19 cellular contexts compared by ENCODE assay signal in the genomic region with DNA sequence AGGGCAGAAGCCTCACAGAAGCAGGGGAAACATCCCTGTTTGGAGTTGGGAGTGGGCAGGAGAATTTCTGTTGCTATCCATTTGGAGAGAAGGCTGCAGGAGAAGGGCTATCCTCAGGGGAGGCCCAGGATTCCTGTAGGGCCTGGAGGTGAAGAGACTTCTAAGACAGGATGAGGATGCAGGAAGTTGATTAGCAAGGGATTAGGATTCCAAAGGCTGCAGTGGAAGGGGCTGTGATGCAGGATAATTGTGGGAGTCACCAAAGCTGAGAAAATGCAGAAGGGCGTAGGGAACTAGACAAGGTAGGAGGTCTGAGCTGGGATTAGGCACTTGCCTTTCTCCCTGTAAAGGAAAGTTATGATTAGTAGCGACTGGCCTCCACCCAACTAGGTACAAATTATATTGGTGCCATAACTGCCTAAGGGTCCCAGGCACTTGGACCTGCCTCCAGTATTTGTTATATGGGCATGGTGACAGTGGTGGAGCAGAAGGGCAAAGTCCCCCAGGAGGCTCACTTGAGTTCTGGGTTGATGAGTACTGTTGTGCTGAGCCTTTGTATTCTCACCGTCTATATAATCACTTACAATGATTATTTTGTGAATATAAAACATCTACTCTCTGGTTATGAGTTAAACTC.
DNase-seq lines count a peak whose midpoint lies in the region; ATAC-seq, FAIRE-seq and TF ChIP-seq lines count a peak whose summit lies in the region.
"Had no signal": no experiment of that assay in that cellular context is flagged by ENCODE, and none has a peak within 500 bp of the region (broad histone marks: within the 10 kb centered on the region; RNA-seq: fewer than 3 reads in every experiment).

No MANE protein-coding gene starts in this region.

- H3K9ac ChIP-seq in IMR-90 (ENCODE audit: low read depth, low read length): no peak overlapping the region
- no peak overlapping the region for H3K9ac ChIP-seq in mammary epithelial cell (ENCODE audit: insufficient read depth, low read length)
- H3K9ac ChIP-seq in subcutaneous abdominal adipose tissue (ENCODE audit: low read length in 5 of 5): no peak overlapping the region
- H3K9ac ChIP-seq in kidney (ENCODE audit: low read length in 2 of 2): no peak overlapping the region

- POLR2A ChIA-PET in IMR-90 (lab: Charles Lee; ENCODE audit: unreplicated experiment): no interaction called here

- no peaks in the 10 kb centered on the region for H3K4me1 Mint-ChIP-seq in activated naive CD8-positive, alpha-beta T cell treated with anti-CD3 and anti-CD28 coated beads, Interleukin-2, amount 50 U/mL, for 24 hours
- H3K4me1 Mint-ChIP-seq: activated CD4-positive, alpha-beta T cell treated with anti-CD3 and anti-CD28 coated beads, Interleukin-2, amount 10 ng/mL, durations not matched to agents 24 days and 14 days had no signal

- H2BK120ac ChIP-seq in IMR-90 (ENCODE audit: low read depth, low read length): no peak overlapping the region

- no peak overlapping the region for H3K27ac ChIP-seq in IMR-90 (ENCODE audit: insufficient read depth, low read length)
- H3K27ac ChIP-seq in mammary epithelial cell (ENCODE audit: insufficient read depth, low read depth, low read length): no peak overlapping the region
- H3K27ac ChIP-seq in right cardiac atrium (ENCODE audit: low read length): peak overlapping the region; percentile 76
- peak overlapping the region; percentile 86 for H3K27ac ChIP-seq in subcutaneous abdominal adipose tissue (ENCODE audit: low read depth, low read length)
- no peak overlapping the region for H3K27ac ChIP-seq in kidney (ENCODE audit: low read depth in 2 of 2, low read length in 2 of 2)
- H3K27ac ChIP-seq: brain microvascular endothelial cell, lower lobe of right lung, SJCRH30, testis had no signal

- H3K36me3 ChIP-seq in IMR-90 (ENCODE audit: control insufficient read depth, insufficient read depth, low read length) (no peaks in the 10 kb centered on the region), mammary epithelial cell (ENCODE audit: insufficient read depth, low read length) (no peaks in the 10 kb centered on the region), subcutaneous abdominal adipose tissue (ENCODE audit: control insufficient read depth in 5 of 5, insufficient read depth in 5 of 5, low read length in 5 of 5) (no peaks in the 10 kb centered on the region), kidney (ENCODE audit: control insufficient read depth in 1 of 2, insufficient read depth in 2 of 2, low read length in 2 of 2) (no peaks in the 10 kb centered on the region)
- H3K36me3 ChIP-seq: brain microvascular endothelial cell, lower lobe of right lung, sigmoid colon, SJCRH30 had no signal

- no peaks in the 10 kb centered on the region for H3K9me1 ChIP-seq in IMR-90 (ENCODE audit: insufficient read depth, low read length)

- H3K4ac ChIP-seq in IMR-90 (ENCODE audit: low read depth, low read length): no peak overlapping the region

- no peaks in the 10 kb centered on the region for H3K79me2 ChIP-seq in mammary epithelial cell (ENCODE audit: insufficient read depth, low read length)

- H4K91ac ChIP-seq in IMR-90 (ENCODE audit: insufficient read depth, low read depth, low read length): no peak overlapping the region

- BruUV-seq in IMR-90 (replicated peaks; lab: Mats Ljungman, UMichigan): no TSS peak
- no TSS peak for BruUV-seq in mammary epithelial cell (replicated peaks; lab: Mats Ljungman, UMichigan)

- no peak overlapping the region for H3K23ac ChIP-seq in IMR-90 (ENCODE audit: low read depth, low read length)

- H3K4me1 ChIP-seq in IMR-90 (ENCODE audit: control insufficient read depth, insufficient read depth, low read length) (no peaks in the 10 kb centered on the region), mammary epithelial cell (ENCODE audit: insufficient read depth, low read length) (no peaks in the 10 kb centered on the region), right cardiac atrium (ENCODE audit: control insufficient read depth, insufficient read depth, low read length) (peaks cover 4% of the 10 kb centered on the region), subcutaneous abdominal adipose tissue (ENCODE audit: control insufficient read depth in 5 of 5, insufficient read depth in 5 of 5, low read length in 5 of 5) (peaks cover 0 to 23% (median 12%) of the 10 kb centered on the region in 5 donors), kidney (ENCODE audit: control insufficient read depth in 1 of 2, insufficient read depth in 1 of 2, low read depth in 1 of 2, low read length in 2 of 2) (no peaks in the 10 kb centered on the region)
- H3K4me1 ChIP-seq: lower lobe of right lung, SJCRH30, testis had no signal

- H3K27me3 Mint-ChIP-seq in activated naive CD8-positive, alpha-beta T cell treated with anti-CD3 and anti-CD28 coated beads, Interleukin-2, amount 50 U/mL, for 24 hours: no peaks in the 10 kb centered on the region
- H3K27me3 Mint-ChIP-seq: activated CD4-positive, alpha-beta T cell treated with anti-CD3 and anti-CD28 coated beads, Interleukin-2, amount 10 ng/mL, durations not matched to agents 24 days and 14 days had no signal

- no peak overlapping the region for H3K14ac ChIP-seq in IMR-90 (replicated peaks; ENCODE audit: low read depth, low read length)

- no peak overlapping the region for H3K27ac Mint-ChIP-seq in activated naive CD8-positive, alpha-beta T cell treated with anti-CD3 and anti-CD28 coated beads, Interleukin-2, amount 50 U/mL, for 24 hours
- H3K27ac Mint-ChIP-seq: activated CD4-positive, alpha-beta T cell treated with anti-CD3 and anti-CD28 coated beads, Interleukin-2, amount 10 ng/mL, durations not matched to agents 24 days and 14 days had no signal

- H3K4me2 ChIP-seq in IMR-90 (ENCODE audit: low read depth, low read length) (no peak overlapping the region), mammary epithelial cell (ENCODE audit: insufficient read depth, low read depth, low read length) (no peak overlapping the region)

- H2BK15ac ChIP-seq in IMR-90 (ENCODE audit: low read depth, low read length): no peak overlapping the region

- no peaks in the 10 kb centered on the region for H3K36me3 Mint-ChIP-seq in activated naive CD8-positive, alpha-beta T cell treated with anti-CD3 and anti-CD28 coated beads, Interleukin-2, amount 50 U/mL, for 24 hours (ENCODE audit: low read depth)

- TF ChIP-seq POLR2A in IMR-90 (IDR thresholded peaks at IDR 0.05; ENCODE audit: low read depth, low read length): no peak

- no peak for TF ChIP-seq RAD21 in IMR-90 (IDR thresholded peaks at IDR 0.05; ENCODE audit: low read length)

- in situ Hi-C loops in IMR-90 (cut with MboI; ENCODE audit: low sequenced_read_pairs): no loop called here
- in situ Hi-C loops in mammary epithelial cell (cut with MboI; ENCODE audit: low sequenced_read_pairs in 2 of 2): no loop called here

- H3K79me1 ChIP-seq in IMR-90 (ENCODE audit: low read depth in 1 of 2, low read length in 2 of 2): no peaks in the 10 kb centered on the region

- no peak overlapping the region for H4K5ac ChIP-seq in IMR-90 (ENCODE audit: low read depth, low read length)

- dilution Hi-C loops in IMR-90 (cut with HindIII; ENCODE audit: low sequenced_read_pairs, unreplicated experiment) (no loop called here), mammary epithelial cell (cut with HindIII; ENCODE audit: low sequenced_read_pairs) (no loop called here)

- no peak for FAIRE-seq in kidney (lab: Jason Lieb, UNC)

- TF ChIP-seq CTCF in IMR-90 (conservative IDR thresholded peaks at IDR 0.05; ENCODE audit: low read depth, low read length) (no peak), mammary epithelial cell (conservative IDR thresholded peaks at IDR 0.05 in 1 of 2, IDR thresholded peaks at IDR 0.05 in 1 of 2; ENCODE audit: extremely low read depth in 1 of 2, insufficient read depth in 1 of 2, low read depth in 1 of 2, low read length in 2 of 2) (no peak), kidney (IDR thresholded peaks at IDR 0.05; ENCODE audit: borderline replicate concordance, extremely low read depth, insufficient read depth) (no peak)

- no peak overlapping the region for H2AK9ac ChIP-seq in IMR-90 (replicated peaks; ENCODE audit: low read depth, low read length, poor library complexity)

- CTCF ChIA-PET in IMR-90 (lab: Yijun Ruan, JAX) (interaction anchor here (1.0 kb wide), 1 partner anchor 19 kb away, joined by 3 read pairs; no protein-coding TSS in a partner anchor), mammary epithelial cell (lab: Charles Lee; ENCODE audit: low non-redundant PET) (no interaction called here)

- ATAC-seq in IMR-90 (ENCODE audit: low read depth) (no peak), right cardiac atrium (peak; percentile 35 to 57), HG02885 (IDR thresholded peaks at IDR 0.05; ENCODE audit: poor library complexity, unreplicated experiment) (no peak)
- ATAC-seq in activated naive CD8-positive, alpha-beta T cell treated with anti-CD3 and anti-CD28 coated beads, Interleukin-2, amount 50 U/mL, for 24 hours: no peak
- ATAC-seq: lower lobe of right lung had no signal

- H3K9me3 ChIP-seq in IMR-90 (ENCODE audit: control insufficient read depth, insufficient read depth, low read length): no peaks in the 10 kb centered on the region
- H3K9me3 ChIP-seq in mammary epithelial cell (replicated peaks; ENCODE audit: insufficient read depth, low read length): no peaks in the 10 kb centered on the region
- H3K9me3 ChIP-seq in right cardiac atrium (ENCODE audit: control insufficient read depth, low read length): no peaks in the 10 kb centered on the region
- no peaks in the 10 kb centered on the region for H3K9me3 ChIP-seq in subcutaneous abdominal adipose tissue (ENCODE audit: control insufficient read depth in 5 of 5, low read length in 5 of 5)
- no peaks in the 10 kb centered on the region for H3K9me3 ChIP-seq in kidney (ENCODE audit: control insufficient read depth in 1 of 2, low read length in 2 of 2)
- H3K9me3 ChIP-seq: lower lobe of right lung, sigmoid colon, testis had no signal

- H2BK5ac ChIP-seq in IMR-90 (ENCODE audit: low read depth, low read length, poor library complexity, severe bottlenecking): no peak overlapping the region

- no peaks in the 10 kb centered on the region for H3K9me3 Mint-ChIP-seq in activated naive CD8-positive, alpha-beta T cell treated with anti-CD3 and anti-CD28 coated beads, Interleukin-2, amount 50 U/mL, for 24 hours
- H3K9me3 Mint-ChIP-seq: activated CD4-positive, alpha-beta T cell treated with anti-CD3 and anti-CD28 coated beads, Interleukin-2, amount 10 ng/mL, durations not matched to agents 24 days and 14 days had no signal

- no peak overlapping the region for H3K56ac ChIP-seq in IMR-90 (ENCODE audit: extremely low read depth, insufficient read depth, low read length)

- 100% methylated on average over 1 of the region's 3 CpGs; no CpG with 5 or more reads in 1 of the 2 experiments for WGBS in IMR-90 (ENCODE audit: extremely low coverage in 2 of 2, insufficient read length in 1 of 2), 2 experiments
- 57% methylated on average over 3 of the region's 3 CpGs for WGBS in mammary epithelial cell (ENCODE audit: low coverage, missing lambda C conversion rate)
- WGBS in right cardiac atrium: 75% methylated on average over 3 of the region's 3 CpGs

- H3K18ac ChIP-seq in IMR-90 (ENCODE audit: low read depth, low read length): no peak overlapping the region

- intact Hi-C loops in IMR-90 (cut with micrococcal nuclease) (no loop called here), mammary epithelial cell (cut with micrococcal nuclease) (no loop called here), right cardiac atrium (cut with DNase I) (no loop called here), kidney (cut with DNase I) (no loop called here)

- no peak overlapping the region for H4K8ac ChIP-seq in IMR-90 (ENCODE audit: low read depth in 2 of 2, low read length in 2 of 2)

- no peak overlapping the region for H3K4me3 Mint-ChIP-seq in activated naive CD8-positive, alpha-beta T cell treated with anti-CD3 and anti-CD28 coated beads, Interleukin-2, amount 50 U/mL, for 24 hours
- H3K4me3 Mint-ChIP-seq: activated CD4-positive, alpha-beta T cell treated with anti-CD3 and anti-CD28 coated beads, Interleukin-2, amount 10 ng/mL, durations not matched to agents 24 days and 14 days had no signal

- no peak for DNase-seq in IMR-90
- DNase-seq in mammary epithelial cell: no peak
- no peak for DNase-seq in right cardiac atrium
- DNase-seq in kidney: no peak
- DNase-seq in NAMALWA (ENCODE audit: low spot score): no peak
- DNase-seq in activated naive CD8-positive, alpha-beta T cell treated with anti-CD3 and anti-CD28 coated beads, Interleukin-2, amount 50 U/mL, for 24 hours: no peak
- DNase-seq: activated CD4-positive, alpha-beta T cell treated with anti-CD3 and anti-CD28 coated beads, Interleukin-2, amount 10 ng/mL, durations not matched to agents 24 days and 14 days; activated naive CD4-positive, alpha-beta T cell treated with Interleukin-2 at 50 U/mL for 16 hours; brain microvascular endothelial cell; COR-L47; effector CD8-positive, alpha-beta T cell; lower lobe of right lung; NCI-H146; sigmoid colon; SJCRH30; stimulated activated CD4-positive, alpha-beta T cell treated with anti-CD3 and anti-CD28 coated beads, Interleukin-2, amount 100 ng/mL, for 24 hours; testis had no signal

- no peaks in the 10 kb centered on the region for H3K27me3 ChIP-seq in IMR-90 (ENCODE audit: control insufficient read depth, insufficient read depth, low read length)
- H3K27me3 ChIP-seq in mammary epithelial cell (ENCODE audit: insufficient read depth, low read length): no peaks in the 10 kb centered on the region
- no peaks in the 10 kb centered on the region for H3K27me3 ChIP-seq in right cardiac atrium (ENCODE audit: control insufficient read depth, insufficient read depth)
- H3K27me3 ChIP-seq in subcutaneous abdominal adipose tissue (ENCODE audit: control insufficient read depth in 5 of 5, insufficient read depth in 4 of 5, low read length in 5 of 5): no peaks in the 10 kb centered on the region
- H3K27me3 ChIP-seq: brain microvascular endothelial cell, sigmoid colon, SJCRH30, testis had no signal

- H4K20me1 ChIP-seq in IMR-90 (ENCODE audit: insufficient read depth, low read length) (no peaks in the 10 kb centered on the region), mammary epithelial cell (ENCODE audit: insufficient read depth, low read length) (no peaks in the 10 kb centered on the region)

- no peak overlapping the region for H2BK20ac ChIP-seq in IMR-90 (ENCODE audit: low read depth, low read length)

- H2AK5ac ChIP-seq in IMR-90 (ENCODE audit: low read depth, low read length): no peak overlapping the region

- H2AFZ ChIP-seq in IMR-90 (replicated peaks; ENCODE audit: low read length, poor library complexity) (peak overlapping the region; percentile 14), mammary epithelial cell (ENCODE audit: low read depth, low read length) (peak overlapping the region; percentile 28)

- no peak overlapping the region for H3K4me3 ChIP-seq in IMR-90 (ENCODE audit: insufficient read depth, low read depth, low read length)
- no peak overlapping the region for H3K4me3 ChIP-seq in mammary epithelial cell (replicated peaks in 1 of 3; ENCODE audit: insufficient read depth in 1 of 3, low read depth in 2 of 3, low read length in 3 of 3)
- H3K4me3 ChIP-seq in right cardiac atrium (ENCODE audit: low read length): no peak overlapping the region
- no peak overlapping the region for H3K4me3 ChIP-seq in subcutaneous abdominal adipose tissue (ENCODE audit: low read depth in 1 of 5, low read length in 5 of 5)
- H3K4me3 ChIP-seq in kidney (ENCODE audit: low read length in 2 of 2): no peak overlapping the region
- H3K4me3 ChIP-seq: lower lobe of right lung, sigmoid colon, SJCRH30, testis had no signal

Comparison
In these comparisons a context has a peak if more than half of its experiments do, and no peak if none do; other contexts are left out.
1. ATAC-seq: peak in right cardiac atrium (2 of 2); none in IMR-90 (single experiment), activated naive CD8-positive, alpha-beta T cell treated with anti-CD3 and anti-CD28 coated beads, Interleukin-2, amount 50 U/mL, for 24 hours (single experiment) and HG02885 (single experiment).
2. H3K27ac ChIP-seq: peak in right cardiac atrium (single experiment) and subcutaneous abdominal adipose tissue (single experiment); none in IMR-90 (single experiment), mammary epithelial cell (single experiment) and kidney (0 of 2).